In the genomic region with DNA sequence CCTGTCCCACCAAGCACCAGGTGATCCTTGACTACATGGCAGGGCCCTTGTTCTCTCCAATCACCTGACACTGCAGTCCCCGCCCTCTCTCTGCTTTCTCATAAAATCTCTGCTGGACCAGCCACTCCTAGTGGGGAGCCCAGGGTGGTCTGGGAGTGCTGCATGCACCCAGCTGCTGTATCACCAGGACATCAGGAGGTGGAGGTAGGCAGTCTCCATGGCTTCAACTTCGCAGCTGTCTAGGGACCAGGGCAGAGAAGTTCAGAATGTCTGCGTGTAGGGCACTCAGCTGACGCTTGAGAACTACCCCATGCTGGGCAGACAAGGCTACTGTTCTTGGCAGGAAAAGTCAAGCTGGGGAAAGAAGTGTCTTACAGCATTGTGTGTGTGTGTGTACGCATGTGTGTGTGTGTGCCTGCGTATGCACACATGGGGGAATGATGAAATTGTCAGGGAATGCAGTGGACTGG, we compare ENCODE assay signal across 1 cellular context.
A peak's percentile ranks its signal among the peaks of the same experiment; 100 is the strongest.
TF ChIP-seq lines count a peak whose summit lies in the region.

No MANE protein-coding gene starts in this region.

TF ChIP-seq in HEK293, 187 proteins besides CTCF, POLR2A, EP300 and RAD21 (continued from another document):
- TF ChIP-seq, protein P1, sequence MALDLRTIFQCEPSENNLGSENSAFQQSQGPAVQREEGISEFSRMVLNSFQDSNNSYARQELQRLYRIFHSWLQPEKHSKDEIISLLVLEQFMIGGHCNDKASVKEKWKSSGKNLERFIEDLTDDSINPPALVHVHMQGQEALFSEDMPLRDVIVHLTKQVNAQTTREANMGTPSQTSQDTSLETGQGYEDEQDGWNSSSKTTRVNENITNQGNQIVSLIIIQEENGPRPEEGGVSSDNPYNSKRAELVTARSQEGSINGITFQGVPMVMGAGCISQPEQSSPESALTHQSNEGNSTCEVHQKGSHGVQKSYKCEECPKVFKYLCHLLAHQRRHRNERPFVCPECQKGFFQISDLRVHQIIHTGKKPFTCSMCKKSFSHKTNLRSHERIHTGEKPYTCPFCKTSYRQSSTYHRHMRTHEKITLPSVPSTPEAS (tag by site-specific recombination; IDR thresholded peaks at IDR 0.05): peak; percentile 87
- no peak for TF ChIP-seq ZBTB17 (tag by site-specific recombination; IDR thresholded peaks at IDR 0.05)
